In the genomic region with DNA sequence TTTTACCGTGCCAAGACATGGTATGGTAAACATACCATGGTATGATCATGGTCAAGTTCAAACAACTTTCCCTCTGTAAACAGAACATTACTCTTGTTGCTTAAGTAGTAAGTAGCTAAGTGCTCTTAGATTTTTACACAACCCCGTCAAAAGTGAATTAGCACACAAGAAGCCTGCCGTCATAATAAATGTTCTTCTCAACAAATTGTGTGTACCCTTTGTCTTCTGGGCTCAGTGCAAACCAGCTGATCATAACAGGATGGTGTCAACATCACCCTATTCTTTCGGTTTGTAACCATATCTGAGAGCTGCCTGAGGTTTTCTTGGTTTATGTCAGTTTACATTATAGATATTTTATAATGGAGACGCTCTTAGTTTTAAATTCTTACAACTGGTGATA, we compare ENCODE assay signal across 12 cellular contexts. TPM values are rescaled to one million over a fixed set of nuclear protein-coding genes. Genes with fewer than 3 reads are reported as not detected.
DNase-seq lines count a peak whose midpoint lies in the region; ATAC-seq and TF ChIP-seq lines count a peak whose summit lies in the region.
"Had no signal": no experiment of that assay in that cellular context is flagged by ENCODE, and none has a peak within 500 bp of the region (broad histone marks: within the 10 kb centered on the region; RNA-seq: fewer than 3 reads in every experiment).

No MANE protein-coding gene starts in this region.

- H3K4me1 ChIP-seq in CD4-positive, CD25-positive, alpha-beta regulatory T cell (ENCODE audit: control insufficient read depth, insufficient read depth, low read length, poor library complexity, severe bottlenecking): peaks cover 6% of the 10 kb centered on the region
- H3K4me1 ChIP-seq in muscle layer of duodenum (ENCODE audit: control insufficient read depth in 1 of 2, insufficient read depth in 2 of 2, low read length in 2 of 2) (no peaks in the 10 kb centered on the region), spleen (no peaks in the 10 kb centered on the region)
- H3K4me1 ChIP-seq: sigmoid colon had no signal

- H3K9me3 Mint-ChIP-seq in CD4-positive, CD25-positive, alpha-beta regulatory T cell: peaks cover 0 to 1% (median 0%) of the 10 kb centered on the region in 7 donors
- no peaks in the 10 kb centered on the region for H3K9me3 Mint-ChIP-seq in central memory CD8-positive, alpha-beta T cell
- H3K9me3 Mint-ChIP-seq: nephron had no signal

- no peak for TF ChIP-seq CTCF in GM12865 (IDR thresholded peaks at IDR 0.05; ENCODE audit: insufficient read depth, low read depth, low read length, missing control alignments)
- TF ChIP-seq CTCF in spleen (IDR thresholded peaks at IDR 0.05 in 8 of 11, conservative IDR thresholded peaks at IDR 0.05 in 3 of 11): no peak

- no peak overlapping the region for H3K27ac ChIP-seq in CD4-positive, CD25-positive, alpha-beta regulatory T cell (ENCODE audit: insufficient read depth, low read length, poor library complexity, severe bottlenecking)
- H3K27ac ChIP-seq in muscle layer of duodenum (ENCODE audit: low read length) (no peak overlapping the region), spleen (no peak overlapping the region)
- H3K27ac ChIP-seq: sigmoid colon had no signal

- H3K27me3 ChIP-seq in CD4-positive, CD25-positive, alpha-beta regulatory T cell (ENCODE audit: control insufficient read depth, insufficient read depth, low read length): no peaks in the 10 kb centered on the region
- H3K27me3 ChIP-seq in muscle layer of duodenum (ENCODE audit: low read depth, low read length) (no peaks in the 10 kb centered on the region), spleen (replicated peaks in 1 of 7) (no peaks in the 10 kb centered on the region)
- H3K27me3 ChIP-seq: sigmoid colon had no signal

- 48 to 66% (median 58%) methylated on average over 5 of the region's 5 CpGs for WGBS in spleen, 5 donors

- H3K4me3 ChIP-seq in CD4-positive, CD25-positive, alpha-beta regulatory T cell (ENCODE audit: low read depth, low read length): peak overlapping the region; percentile 84
- H3K4me3 ChIP-seq in GM12865 (ENCODE audit: low read depth, low read length): no peak overlapping the region
- peak overlapping the region; percentile 24 to 30 for H3K4me3 ChIP-seq in muscle layer of duodenum (ENCODE audit: low read depth in 1 of 2, low read length in 2 of 2)
- peak overlapping the region in 1 of 8 donors; percentile 32 for H3K4me3 ChIP-seq in spleen

- H3K36me3 Mint-ChIP-seq in CD4-positive, CD25-positive, alpha-beta regulatory T cell: peaks cover 6% of the 10 kb centered on the region
- H3K36me3 Mint-ChIP-seq in central memory CD8-positive, alpha-beta T cell (ENCODE audit: insufficient read depth): no peaks in the 10 kb centered on the region

- peak overlapping the region in 1 of 3 donors; percentile 49 for H3K27ac Mint-ChIP-seq in CD4-positive, CD25-positive, alpha-beta regulatory T cell
- H3K27ac Mint-ChIP-seq in central memory CD8-positive, alpha-beta T cell (ENCODE audit: low read depth): no peak overlapping the region
- H3K27ac Mint-ChIP-seq: nephron had no signal

- H3K27me3 Mint-ChIP-seq in CD4-positive, CD25-positive, alpha-beta regulatory T cell: no peaks in the 10 kb centered on the region
- H3K27me3 Mint-ChIP-seq in central memory CD8-positive, alpha-beta T cell: no peaks in the 10 kb centered on the region

- intact Hi-C loops in spleen (cut with DNase I; ENCODE audit: low total_unique reads) (no loop called here), sciatic nerve (cut with DNase I) (no loop called here)

- TF ChIP-seq POLR2A in spleen (IDR thresholded peaks at IDR 0.05): no peak

- peaks cover 3 to 17% (median 7%) of the 10 kb centered on the region in 4 donors for H3K4me1 Mint-ChIP-seq in CD4-positive, CD25-positive, alpha-beta regulatory T cell
- H3K4me1 Mint-ChIP-seq in central memory CD8-positive, alpha-beta T cell: peaks cover 5% of the 10 kb centered on the region
- H3K4me1 Mint-ChIP-seq: nephron had no signal

- H3K4me3 Mint-ChIP-seq in CD4-positive, CD25-positive, alpha-beta regulatory T cell: peak overlapping the region; percentile 51 to 93 (median 79)
- peak overlapping the region; percentile 46 for H3K4me3 Mint-ChIP-seq in central memory CD8-positive, alpha-beta T cell

- DNase-seq in CD4-positive, CD25-positive, alpha-beta regulatory T cell: peak in 2 of 3 donors; percentile 22 to 58
- DNase-seq in GM12865 (ENCODE audit: low read depth) (peak; percentile 37), COR-L47 (lab: John Stamatoyannopoulos, UW) (no peak), spleen (no peak), NK-92 (lab: John Stamatoyannopoulos, UW; ENCODE audit: unreplicated experiment) (no peak), sciatic nerve (ENCODE audit: low spot score) (no peak)
- no peak for DNase-seq in central memory CD8-positive, alpha-beta T cell (ENCODE audit: low spot score in 2 of 2)
- DNase-seq: cortex of kidney, MM.1S had no signal

- ATAC-seq in CD4-positive, CD25-positive, alpha-beta regulatory T cell (ENCODE audit: low read depth in 2 of 2): peak; percentile 55
- ATAC-seq in central memory CD8-positive, alpha-beta T cell (replicated peaks; ENCODE audit: extremely low read depth, poor library complexity, severe bottlenecking): peak; percentile 65
- ATAC-seq in sciatic nerve: no peak

- no peaks in the 10 kb centered on the region for H3K9me3 ChIP-seq in CD4-positive, CD25-positive, alpha-beta regulatory T cell (ENCODE audit: control insufficient read depth in 2 of 2, low read length in 2 of 2)
- H3K9me3 ChIP-seq in muscle layer of duodenum (ENCODE audit: control insufficient read depth in 1 of 2, low read length in 2 of 2) (no peaks in the 10 kb centered on the region), spleen (no peaks in the 10 kb centered on the region)
- H3K9me3 ChIP-seq: sigmoid colon had no signal

- no peaks in the 10 kb centered on the region for H3K36me3 ChIP-seq in CD4-positive, CD25-positive, alpha-beta regulatory T cell (ENCODE audit: control insufficient read depth, insufficient read depth, low read length)
- H3K36me3 ChIP-seq in muscle layer of duodenum (ENCODE audit: control insufficient read depth in 1 of 2, insufficient read depth in 2 of 2, low read length in 2 of 2) (no peaks in the 10 kb centered on the region), spleen (no peaks in the 10 kb centered on the region)
- H3K36me3 ChIP-seq: sigmoid colon had no signal

RNA-seq across cellular contexts. Expression of a gene that starts 28.8 kb away (rescaled TPM):
- 109 TPM for total RNA-seq in CD4-positive, CD25-positive, alpha-beta regulatory T cell
- polyA plus RNA-seq in CD4-positive, CD25-positive, alpha-beta regulatory T cell: 100 to 1,000 TPM in 2 of 4 donors, 10 to 100 TPM in 2; 80.0 to 123 (median 91.7) TPM
- total RNA-seq in spleen (100 to 1,000 TPM in 1 of 7 donors, 10 to 100 TPM in 6; 51.5 to 100 (median 64.6) TPM), sciatic nerve (31.1 TPM)
- polyA plus RNA-seq in spleen: 100 to 1,000 TPM in 1 of 3 donors, 10 to 100 TPM in 2; 57.7 to 120 (median 78.8) TPM

Comparison
In these comparisons a context has a peak if more than half of its experiments do, and no peak if none do; other contexts are left out.
1. DNase-seq: peak in CD4-positive, CD25-positive, alpha-beta regulatory T cell (2 of 3) and GM12865 (single experiment); none in central memory CD8-positive, alpha-beta T cell (0 of 2), COR-L47 (single experiment), spleen (single experiment), NK-92 (single experiment) and sciatic nerve (single experiment).